In genomic region chr7:31875424-31875823, GRCh38 we compare ENCODE assay signal across 15 cellular contexts.
A peak's percentile ranks its signal among the peaks of the same experiment; 100 is the strongest.
DNase-seq lines count a peak whose midpoint lies in the region; ATAC-seq and TF ChIP-seq lines count a peak whose summit lies in the region.
"Had no signal": no experiment of that assay in that cellular context is flagged by ENCODE, and none has a peak within 500 bp of the region (broad histone marks: within the 10 kb centered on the region; RNA-seq: fewer than 3 reads in every experiment).

No MANE protein-coding gene starts in this region.

- peak; percentile 18 for DNase-seq in NCI-H1092 treated with DMSO at 0.1 percent for 48 hours (lab: John Stamatoyannopoulos, UW)
- DNase-seq in NCI-H1092 (lab: John Stamatoyannopoulos, UW) = no peak
- DNase-seq in NCI-H2029 treated with DMSO at 0.1 percent for 48 hours (lab: John Stamatoyannopoulos, UW) = peak; percentile 39
- DNase-seq in epithelial cell of esophagus (ENCODE audit: low read depth) = peak; percentile 35
- DNase-seq in omental fat pad (ENCODE audit: low spot score) = no peak
- no peak for DNase-seq in T-helper 9 cell
- no peak for DNase-seq in T-cell
- DNase-seq: activated naive CD4-positive, alpha-beta T cell; NCI-H1930; stimulated activated CD4-positive, alpha-beta T cell treated with anti-CD3 and anti-CD28 coated beads, Interleukin-2, amount 100 ng/mL, for 24 hours had no signal

- no peaks in the 10 kb centered on the region for H3K9me3 ChIP-seq in neutrophil
- H3K9me3 ChIP-seq: SJSA1 had no signal

- no peaks in the 10 kb centered on the region for H3K36me3 Mint-ChIP-seq in T-cell

- peaks cover 5 to 16% (median 10%) of the 10 kb centered on the region in 3 donors for H3K9me3 Mint-ChIP-seq in T-cell
- H3K9me3 Mint-ChIP-seq: nephron had no signal

- no peak overlapping the region for H3K4me3 ChIP-seq in epithelial cell of esophagus (ENCODE audit: low read length)
- H3K4me3 ChIP-seq in neutrophil (ENCODE audit: low read depth in 1 of 2, low read length in 1 of 2) = no peak overlapping the region
- H3K4me3 ChIP-seq: SJSA1 had no signal

- POLR2A ChIA-PET in T-cell (lab: Charles Lee) = no interaction called here

- CTCF ChIA-PET in T-cell (lab: Charles Lee) = no interaction called here

- no peak overlapping the region for H3K27ac Mint-ChIP-seq in T-cell
- H3K27ac Mint-ChIP-seq: dendritic cell treated with granulocyte-macrophage colony-stimulating factor and Interleukin-4, amounts not matched to agents 40 ng/mL and 50 ng/mL, for 4 days; nephron had no signal

- H3K4me3 Mint-ChIP-seq in T-cell = no peak overlapping the region
- H3K4me3 Mint-ChIP-seq: dendritic cell treated with granulocyte-macrophage colony-stimulating factor and Interleukin-4, amounts not matched to agents 40 ng/mL and 50 ng/mL, for 4 days; nephron had no signal

- no peaks in the 10 kb centered on the region for H3K36me3 ChIP-seq in neutrophil
- H3K36me3 ChIP-seq: SJSA1 had no signal

- H3K4me1 ChIP-seq in neutrophil (ENCODE audit: control insufficient read depth in 1 of 2, insufficient read depth in 1 of 2, low read depth in 1 of 2, low read length in 1 of 2) = peaks cover 20 to 29% of the 10 kb centered on the region in 2 experiments
- H3K4me1 ChIP-seq: SJSA1 had no signal

- H3K4me1 Mint-ChIP-seq in T-cell = no peaks in the 10 kb centered on the region
- H3K4me1 Mint-ChIP-seq: nephron had no signal

- ATAC-seq in omental fat pad (ENCODE audit: low FRiP score) (no peak), T-cell (replicated peaks in 1 of 4) (no peak)

- H3K27me3 ChIP-seq in neutrophil = no peaks in the 10 kb centered on the region
- H3K27me3 ChIP-seq: SJSA1 had no signal

- peak overlapping the region; percentile 82 for H3K27ac ChIP-seq in neutrophil
- H3K27ac ChIP-seq: 22Rv1, SJSA1 had no signal

- no peaks in the 10 kb centered on the region for H3K27me3 Mint-ChIP-seq in T-cell

- TF ChIP-seq CTCF in epithelial cell of esophagus (IDR thresholded peaks at IDR 0.05; ENCODE audit: insufficient read depth, low read depth, low read length, missing control alignments) (no peak), neutrophil (IDR thresholded peaks at IDR 0.05) (no peak), omental fat pad (IDR thresholded peaks at IDR 0.05) (no peak)

Comparison
In these comparisons a context has a peak if more than half of its experiments do, and no peak if none do; other contexts are left out.
1. DNase-seq: peak in NCI-H1092 treated with DMSO at 0.1 percent for 48 hours (single experiment), NCI-H2029 treated with DMSO at 0.1 percent for 48 hours (single experiment) and epithelial cell of esophagus (single experiment); none in NCI-H1092 (single experiment), omental fat pad (single experiment), T-helper 9 cell (single experiment) and T-cell (0 of 34).